13 cellular contexts compared by ENCODE assay signal in the genomic region with DNA sequence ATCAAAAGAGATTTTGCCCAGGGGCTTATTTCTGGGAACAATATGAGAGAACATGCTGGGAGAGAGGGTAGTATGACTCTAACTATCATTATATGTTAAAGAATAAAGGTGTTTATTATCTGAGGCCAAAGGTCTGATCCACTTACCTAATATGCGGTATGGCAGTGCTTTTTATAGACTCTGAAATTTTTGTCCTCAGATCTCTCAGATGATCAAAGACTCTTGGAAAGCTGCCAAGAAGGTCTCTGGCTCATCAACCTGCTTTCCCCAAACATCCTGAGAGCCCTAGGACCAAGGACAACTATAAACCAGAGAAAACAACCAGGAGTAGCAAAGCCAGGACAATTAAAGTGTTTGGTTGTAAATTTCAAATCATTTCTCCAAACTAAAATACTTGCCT.
DNase-seq lines count a peak whose midpoint lies in the region; ATAC-seq and TF ChIP-seq lines count a peak whose summit lies in the region.
"Had no signal": no experiment of that assay in that cellular context is flagged by ENCODE, and none has a peak within 500 bp of the region (broad histone marks: within the 10 kb centered on the region; RNA-seq: fewer than 3 reads in every experiment).

No MANE protein-coding gene starts in this region.

- H3K27me3 ChIP-seq in CD4-positive, alpha-beta T cell (ENCODE audit: control insufficient read depth, insufficient read depth, low read length), result no peaks in the 10 kb centered on the region
- H3K27me3 ChIP-seq: brain microvascular endothelial cell had no signal

- intact Hi-C loops in CD4-positive, alpha-beta T cell (cut with DNase I, micrococcal nuclease), result no loop called here
- intact Hi-C loops in activated naive CD4-positive, alpha-beta T cell treated with anti-CD3 and anti-CD28 coated beads for 36 hours (cut with micrococcal nuclease), result no loop called here

- DNase-seq in CD4-positive, alpha-beta T cell, result no peak
- DNase-seq in HT-29 (ENCODE audit: low spot score) (peak; percentile 64), NCI-H510A (lab: John Stamatoyannopoulos, UW) (peak; percentile 20), choroid plexus epithelial cell (ENCODE audit: low read depth) (peak; percentile 10), NCI-H1436 treated with DMSO at 0.1 percent for 48 hours (lab: John Stamatoyannopoulos, UW) (no peak), GM10266 (ENCODE audit: extremely low spot score) (no peak)
- DNase-seq in activated naive CD4-positive, alpha-beta T cell treated with anti-CD3 and anti-CD28 coated beads for 36 hours, result no peak
- DNase-seq: activated CD4-positive, alpha-beta memory T cell treated with anti-CD3 and anti-CD28 coated beads for 36 hours; activated effector memory CD4-positive, alpha-beta T cell treated with Interleukin-2 at 50 U/mL for 16 hours; brain microvascular endothelial cell; kidney glomerular epithelial cell; NCI-H226 had no signal

- POLR2A ChIA-PET in CD4-positive, alpha-beta T cell (lab: Charles Lee), result no interaction called here

- no peaks in the 10 kb centered on the region for H3K27me3 Mint-ChIP-seq in CD4-positive, alpha-beta T cell
- H3K27me3 Mint-ChIP-seq in activated naive CD4-positive, alpha-beta T cell treated with anti-CD3 and anti-CD28 coated beads for 36 hours (ENCODE audit: low read depth), result no peaks in the 10 kb centered on the region
- H3K27me3 Mint-ChIP-seq: activated CD4-positive, alpha-beta memory T cell treated with anti-CD3 and anti-CD28 coated beads for 36 hours had no signal

- no peaks in the 10 kb centered on the region for H3K9me3 Mint-ChIP-seq in CD4-positive, alpha-beta T cell
- H3K9me3 Mint-ChIP-seq in activated naive CD4-positive, alpha-beta T cell treated with anti-CD3 and anti-CD28 coated beads for 36 hours, result peaks cover 2% of the 10 kb centered on the region
- H3K9me3 Mint-ChIP-seq: activated CD4-positive, alpha-beta memory T cell treated with anti-CD3 and anti-CD28 coated beads for 36 hours had no signal

- no peak overlapping the region for H3K27ac ChIP-seq in CD4-positive, alpha-beta T cell (ENCODE audit: low read depth, low read length)
- H3K27ac ChIP-seq: brain microvascular endothelial cell had no signal

- no peak overlapping the region for H3K4me3 ChIP-seq in choroid plexus epithelial cell (ENCODE audit: low read depth, low read length)

- H3K36me3 Mint-ChIP-seq in CD4-positive, alpha-beta T cell (ENCODE audit: low read depth), result no peaks in the 10 kb centered on the region
- no peaks in the 10 kb centered on the region for H3K36me3 Mint-ChIP-seq in activated naive CD4-positive, alpha-beta T cell treated with anti-CD3 and anti-CD28 coated beads for 36 hours (ENCODE audit: low read depth)
- H3K36me3 Mint-ChIP-seq: activated CD4-positive, alpha-beta memory T cell treated with anti-CD3 and anti-CD28 coated beads for 36 hours had no signal

- H3K9me3 ChIP-seq in CD4-positive, alpha-beta T cell (ENCODE audit: control insufficient read depth, low read length), result no peaks in the 10 kb centered on the region

- TF ChIP-seq CTCF in CD4-positive, alpha-beta T cell (IDR thresholded peaks at IDR 0.05), result no peak
- no peak for TF ChIP-seq CTCF in choroid plexus epithelial cell (conservative IDR thresholded peaks at IDR 0.05; ENCODE audit: low read depth, low read length)
- TF ChIP-seq CTCF in GM10266 (IDR thresholded peaks at IDR 0.05; ENCODE audit: control insufficient read depth, insufficient read depth, low read depth, missing control alignments), result no peak

- peaks cover 22% of the 10 kb centered on the region for H3K4me1 Mint-ChIP-seq in CD4-positive, alpha-beta T cell (ENCODE audit: low read depth)
- peaks cover 16% of the 10 kb centered on the region for H3K4me1 Mint-ChIP-seq in activated naive CD4-positive, alpha-beta T cell treated with anti-CD3 and anti-CD28 coated beads for 36 hours (ENCODE audit: low read depth)

- no peak overlapping the region for H3K4me3 Mint-ChIP-seq in CD4-positive, alpha-beta T cell
- H3K4me3 Mint-ChIP-seq in activated naive CD4-positive, alpha-beta T cell treated with anti-CD3 and anti-CD28 coated beads for 36 hours, result no peak overlapping the region
- H3K4me3 Mint-ChIP-seq: activated CD4-positive, alpha-beta memory T cell treated with anti-CD3 and anti-CD28 coated beads for 36 hours had no signal

- no peak overlapping the region for H3K27ac Mint-ChIP-seq in CD4-positive, alpha-beta T cell
- no peak overlapping the region for H3K27ac Mint-ChIP-seq in activated naive CD4-positive, alpha-beta T cell treated with anti-CD3 and anti-CD28 coated beads for 36 hours
- H3K27ac Mint-ChIP-seq: activated CD4-positive, alpha-beta memory T cell treated with anti-CD3 and anti-CD28 coated beads for 36 hours had no signal

- ATAC-seq in CD4-positive, alpha-beta T cell (ENCODE audit: poor library complexity), result peak; percentile 39
- no peak for ATAC-seq in GM19467 (IDR thresholded peaks at IDR 0.05; ENCODE audit: unreplicated experiment)

- CTCF ChIA-PET in CD4-positive, alpha-beta T cell (lab: Charles Lee), result interaction anchor here (0.7 to 0.8 kb wide), 2 partner anchors 33 to 455 kb away, joined by 3 read pairs; no protein-coding TSS in a partner anchor
- CTCF ChIA-PET in activated naive CD4-positive, alpha-beta T cell treated with anti-CD3 and anti-CD28 coated beads for 36 hours (lab: Charles Lee), result interaction anchor here (0.6 kb wide), 1 partner anchor 908 kb away, joined by 5 read pairs; no protein-coding TSS in a partner anchor

Comparison
In these comparisons a context has a peak if more than half of its experiments do, and no peak if none do; other contexts are left out.
1. DNase-seq: peak in HT-29 (single experiment), NCI-H510A (single experiment) and choroid plexus epithelial cell (single experiment); none in CD4-positive, alpha-beta T cell (0 of 10), NCI-H1436 treated with DMSO at 0.1 percent for 48 hours (single experiment), GM10266 (single experiment) and activated naive CD4-positive, alpha-beta T cell treated with anti-CD3 and anti-CD28 coated beads for 36 hours (single experiment).